9 cellular contexts compared by ENCODE assay signal in genomic region chr18:58552057-58552461, GRCh38.
DNase-seq lines count a peak whose midpoint lies in the region; ATAC-seq and TF ChIP-seq lines count a peak whose summit lies in the region.
"Had no signal": no experiment of that assay in that cellular context is flagged by ENCODE, and none has a peak within 500 bp of the region (broad histone marks: within the 10 kb centered on the region; RNA-seq: fewer than 3 reads in every experiment).

No MANE protein-coding gene starts in this region.

- no peak overlapping the region for H3K4me3 Mint-ChIP-seq in naive thymus-derived CD4-positive, alpha-beta T cell

- no peaks in the 10 kb centered on the region for H3K27me3 ChIP-seq in naive thymus-derived CD4-positive, alpha-beta T cell (ENCODE audit: control insufficient read depth in 2 of 2, insufficient read depth in 2 of 2, low read length in 2 of 2)

- CTCF ChIA-PET in naive thymus-derived CD4-positive, alpha-beta T cell (lab: Charles Lee) = no interaction called here
- CTCF ChIA-PET in HEK293T (lab: Yijun Ruan, JAX) = no interaction called here

- H3K36me3 Mint-ChIP-seq in naive thymus-derived CD4-positive, alpha-beta T cell = peaks cover 0 to 9% (median 0%) of the 10 kb centered on the region in 5 donors

- ATAC-seq in GM21723 (IDR thresholded peaks at IDR 0.05; ENCODE audit: unreplicated experiment) (peak; percentile 82), GM19324 (IDR thresholded peaks at IDR 0.05; ENCODE audit: low FRiP score, unreplicated experiment) (no peak)
- peak; percentile 45 for ATAC-seq in naive thymus-derived CD4-positive, alpha-beta T cell
- ATAC-seq: K562 had no signal

- no peaks in the 10 kb centered on the region for H3K36me3 ChIP-seq in naive thymus-derived CD4-positive, alpha-beta T cell (ENCODE audit: control insufficient read depth in 2 of 3, insufficient read depth in 3 of 3, low read length in 3 of 3)

- peaks cover 0 to 10% (median 0%) of the 10 kb centered on the region in 5 donors for H3K27me3 Mint-ChIP-seq in naive thymus-derived CD4-positive, alpha-beta T cell

- H3K4me3 ChIP-seq in naive thymus-derived CD4-positive, alpha-beta T cell (ENCODE audit: low read length) = no peak overlapping the region
- H3K4me3 ChIP-seq: K562 had no signal

- no peak overlapping the region for H3K27ac ChIP-seq in naive thymus-derived CD4-positive, alpha-beta T cell (ENCODE audit: low read depth, low read length)

- no peaks in the 10 kb centered on the region for H3K4me1 ChIP-seq in naive thymus-derived CD4-positive, alpha-beta T cell (ENCODE audit: control insufficient read depth in 2 of 2, insufficient read depth in 2 of 2, low read length in 2 of 2)

- POLR2A ChIA-PET in naive thymus-derived CD4-positive, alpha-beta T cell (lab: Charles Lee) = no interaction called here
- POLR2A ChIA-PET in HEK293T (lab: Yijun Ruan, JAX) = no interaction called here

- H3K27ac Mint-ChIP-seq in naive thymus-derived CD4-positive, alpha-beta T cell = no peak overlapping the region

- peak; percentile 34 for DNase-seq in activated CD4-positive, alpha-beta T cell treated with anti-CD3 and anti-CD28 coated beads for 48 hours
- DNase-seq in activated CD4-positive, alpha-beta T cell treated with anti-CD3 and anti-CD28 coated beads, Interleukin-2, amount 50 U/mL, for 1 hour = no peak
- DNase-seq in LHCN-M2 (ENCODE audit: low read depth) (peak; percentile 59), HEK293T (ENCODE audit: extremely low spot score) (no peak), OCI-M1 (lab: John Stamatoyannopoulos, UW) (no peak)
- no peak for DNase-seq in naive thymus-derived CD4-positive, alpha-beta T cell

- peaks cover 0 to 10% (median 0%) of the 10 kb centered on the region in 11 donors for H3K9me3 Mint-ChIP-seq in naive thymus-derived CD4-positive, alpha-beta T cell

- intact Hi-C loops in naive thymus-derived CD4-positive, alpha-beta T cell (cut with micrococcal nuclease) = no loop called here

- H3K4me1 Mint-ChIP-seq in naive thymus-derived CD4-positive, alpha-beta T cell = peaks cover under 1 to 15% (median 9%) of the 10 kb centered on the region in 7 donors

- no peaks in the 10 kb centered on the region for H3K9me3 ChIP-seq in naive thymus-derived CD4-positive, alpha-beta T cell (ENCODE audit: control insufficient read depth in 2 of 3, low read length in 3 of 3)

TF ChIP-seq in HEK293T, 16 proteins besides CTCF, POLR2A, EP300 and RAD21:
- TF ChIP-seq CTBP1 (IDR thresholded peaks at IDR 0.05; ENCODE audit: borderline replicate concordance) = no peak
- TF ChIP-seq ARNT (IDR thresholded peaks at IDR 0.05) = no peak
- no peak for TF ChIP-seq SP1 (IDR thresholded peaks at IDR 0.05)
- TF ChIP-seq FOXA1 (IDR thresholded peaks at IDR 0.05) = no peak
- TF ChIP-seq FOXK2 (IDR thresholded peaks at IDR 0.05) = no peak
- TF ChIP-seq SUZ12 (IDR thresholded peaks at IDR 0.05) = no peak
- no peak for TF ChIP-seq NFRKB (IDR thresholded peaks at IDR 0.05)
- TF ChIP-seq TARDBP (IDR thresholded peaks at IDR 0.05) = no peak
- no peak for TF ChIP-seq ZNF384 (IDR thresholded peaks at IDR 0.05)
- TF ChIP-seq BHLHE40 (IDR thresholded peaks at IDR 0.05; ENCODE audit: borderline replicate concordance) = no peak
- TF ChIP-seq HDGF (IDR thresholded peaks at IDR 0.05; ENCODE audit: borderline replicate concordance) = no peak
- TF ChIP-seq ELF4 (IDR thresholded peaks at IDR 0.05) = no peak
- no peak for TF ChIP-seq L3MBTL2 (conservative IDR thresholded peaks at IDR 0.05)
- no peak for TF ChIP-seq PKNOX1 (IDR thresholded peaks at IDR 0.05)
- TF ChIP-seq LEF1 (IDR thresholded peaks at IDR 0.05; ENCODE audit: borderline replicate concordance) = no peak
- TF ChIP-seq FOXM1 (IDR thresholded peaks at IDR 0.05; ENCODE audit: borderline replicate concordance) = no peak

Comparison
In these comparisons a context has a peak if more than half of its experiments do, and no peak if none do; other contexts are left out.
1. DNase-seq: peak in activated CD4-positive, alpha-beta T cell treated with anti-CD3 and anti-CD28 coated beads for 48 hours (single experiment) and LHCN-M2 (single experiment); none in activated CD4-positive, alpha-beta T cell treated with anti-CD3 and anti-CD28 coated beads, Interleukin-2, amount 50 U/mL, for 1 hour (single experiment), naive thymus-derived CD4-positive, alpha-beta T cell (0 of 9), HEK293T (single experiment) and OCI-M1 (single experiment).